1 cellular context compared by ENCODE assay signal in genomic region chr17:50517504-50518264, GRCh38.
A peak's percentile ranks its signal among the peaks of the same experiment; 100 is the strongest.
TF ChIP-seq lines count a peak whose summit lies in the region.

No MANE protein-coding gene starts in this region.

TF ChIP-seq in K562, 482 proteins besides CTCF, POLR2A, EP300 and RAD21:
- TF ChIP-seq GABPB1 (CRISPR knock-in tag; IDR thresholded peaks at IDR 0.05) = no peak
- TF ChIP-seq, protein P1, sequence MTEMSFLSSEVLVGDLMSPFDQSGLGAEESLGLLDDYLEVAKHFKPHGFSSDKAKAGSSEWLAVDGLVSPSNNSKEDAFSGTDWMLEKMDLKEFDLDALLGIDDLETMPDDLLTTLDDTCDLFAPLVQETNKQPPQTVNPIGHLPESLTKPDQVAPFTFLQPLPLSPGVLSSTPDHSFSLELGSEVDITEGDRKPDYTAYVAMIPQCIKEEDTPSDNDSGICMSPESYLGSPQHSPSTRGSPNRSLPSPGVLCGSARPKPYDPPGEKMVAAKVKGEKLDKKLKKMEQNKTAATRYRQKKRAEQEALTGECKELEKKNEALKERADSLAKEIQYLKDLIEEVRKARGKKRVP (CRISPR knock-in tag; IDR thresholded peaks at IDR 0.05) = no peak
- TF ChIP-seq SOX6 (IDR thresholded peaks at IDR 0.05) = no peak
- TF ChIP-seq L3MBTL2 (IDR thresholded peaks at IDR 0.05) = peak; percentile 55
TF ChIP-seq in K562: peak in this region for 1.
